In genomic region chr7:113119429-113119828, GRCh38 we compare ENCODE assay signal across 1 cellular context.
TF ChIP-seq lines count a peak whose summit lies in the region.

No MANE protein-coding gene starts in this region.

TF ChIP-seq in GM23338, 12 proteins besides CTCF, POLR2A, EP300 and RAD21:
- TF ChIP-seq REST (IDR thresholded peaks at IDR 0.05; ENCODE audit: unreplicated experiment) (no peak), ETS1 (IDR thresholded peaks at IDR 0.05) (no peak), ZNF114 (CRISPR knock-in tag; IDR thresholded peaks at IDR 0.05) (no peak), ZNF462 (CRISPR knock-in tag; IDR thresholded peaks at IDR 0.05) (no peak), ZNF331 (CRISPR knock-in tag; IDR thresholded peaks at IDR 0.05; ENCODE audit: low read depth) (no peak), POLR2AphosphoS5 (IDR thresholded peaks at IDR 0.05; ENCODE audit: low read depth) (no peak), NANOG (IDR thresholded peaks at IDR 0.05; ENCODE audit: borderline replicate concordance) (no peak), EZH2 (IDR thresholded peaks at IDR 0.05; ENCODE audit: low read depth, unreplicated experiment) (no peak), EZH2phosphoT487 (IDR thresholded peaks at IDR 0.05; ENCODE audit: unreplicated experiment) (no peak), JUNB (IDR thresholded peaks at IDR 0.05; ENCODE audit: unreplicated experiment) (no peak), STAT1 (IDR thresholded peaks at IDR 0.05; ENCODE audit: unreplicated experiment) (no peak), CREB1 (CRISPR knock-in tag; IDR thresholded peaks at IDR 0.05; ENCODE audit: low read depth) (no peak)
